In genomic region chr6:166201878-166202277, GRCh38 we compare ENCODE assay signal across 14 cellular contexts. TPM values are rescaled to one million over a fixed set of nuclear protein-coding genes. Genes with fewer than 3 reads are reported as not detected.
A peak's percentile ranks its signal among the peaks of the same experiment; 100 is the strongest.
DNase-seq lines count a peak whose midpoint lies in the region; ATAC-seq and TF ChIP-seq lines count a peak whose summit lies in the region.
"Had no signal": no experiment of that assay in that cellular context is flagged by ENCODE, and none has a peak within 500 bp of the region (broad histone marks: within the 10 kb centered on the region; RNA-seq: fewer than 3 reads in every experiment).

No MANE protein-coding gene starts in this region.

- no peaks in the 10 kb centered on the region for H3K9me3 Mint-ChIP-seq in activated CD8-positive, alpha-beta T cell treated with anti-CD3 and anti-CD28 coated beads, Interleukin-2, amount 10 ng/mL, durations not matched to agents 7 days and 5 days (ENCODE audit: insufficient read depth)
- H3K9me3 Mint-ChIP-seq: natural killer cell had no signal

- no peaks in the 10 kb centered on the region for H3K36me3 Mint-ChIP-seq in activated CD8-positive, alpha-beta T cell treated with anti-CD3 and anti-CD28 coated beads, Interleukin-2, amount 10 ng/mL, durations not matched to agents 7 days and 5 days (ENCODE audit: low read depth)
- H3K36me3 Mint-ChIP-seq: natural killer cell had no signal

- no peak overlapping the region for H3K4me3 Mint-ChIP-seq in activated CD8-positive, alpha-beta T cell treated with anti-CD3 and anti-CD28 coated beads, Interleukin-2, amount 10 ng/mL, durations not matched to agents 7 days and 5 days
- H3K4me3 Mint-ChIP-seq: natural killer cell had no signal

- H3K27me3 ChIP-seq in BLaER1 treated with 17β-estradiol and CSF1 and Interleukin-3, amounts not matched to agents 10 nM and 100 nM = no peaks in the 10 kb centered on the region
- H3K27me3 ChIP-seq: tibial artery had no signal

- no peak overlapping the region for H3K27ac Mint-ChIP-seq in activated CD8-positive, alpha-beta T cell treated with anti-CD3 and anti-CD28 coated beads, Interleukin-2, amount 10 ng/mL, durations not matched to agents 7 days and 5 days
- H3K27ac Mint-ChIP-seq: natural killer cell had no signal

- H3K9ac ChIP-seq in BLaER1 treated with 17β-estradiol and CSF1 and Interleukin-3, amounts not matched to agents 10 nM and 100 nM = no peak overlapping the region

- peak; percentile 28 for ATAC-seq in GM19438 (IDR thresholded peaks at IDR 0.05; ENCODE audit: low read depth, unreplicated experiment)
- ATAC-seq in HG02840 (IDR thresholded peaks at IDR 0.05; ENCODE audit: low FRiP score, unreplicated experiment) = peak; percentile 3
- ATAC-seq in HG03520 (IDR thresholded peaks at IDR 0.05; ENCODE audit: unreplicated experiment) = peak; percentile 16
- ATAC-seq in activated CD8-positive, alpha-beta T cell treated with anti-CD3 and anti-CD28 coated beads, Interleukin-2, amount 10 ng/mL, durations not matched to agents 7 days and 5 days = no peak
- ATAC-seq in mucosa of descending colon = no peak
- ATAC-seq: natural killer cell had no signal

- intact Hi-C loops in mucosa of descending colon (cut with DNase I, micrococcal nuclease) = no loop called here

- TF ChIP-seq CTCF in mucosa of descending colon (IDR thresholded peaks at IDR 0.05) = no peak

- POLR2A ChIA-PET in activated CD8-positive, alpha-beta T cell treated with anti-CD3 and anti-CD28 coated beads, Interleukin-2, amount 10 ng/mL, durations not matched to agents 7 days and 5 days (lab: Charles Lee) = no interaction called here

- peaks cover 17% of the 10 kb centered on the region for H3K27me3 Mint-ChIP-seq in activated CD8-positive, alpha-beta T cell treated with anti-CD3 and anti-CD28 coated beads, Interleukin-2, amount 10 ng/mL, durations not matched to agents 7 days and 5 days (ENCODE audit: low read depth)

- H3K4me2 ChIP-seq in BLaER1 treated with 17β-estradiol and CSF1 and Interleukin-3, amounts not matched to agents 10 nM and 100 nM = peak overlapping the region; percentile 15 to 68 (median 47)

- DNase-seq in activated CD8-positive, alpha-beta T cell treated with anti-CD3 and anti-CD28 coated beads, Interleukin-2, amount 10 ng/mL, durations not matched to agents 7 days and 5 days = no peak
- DNase-seq in cerebellar cortex (ENCODE audit: low spot score) (no peak), mucosa of descending colon (no peak), COR-L47 (lab: John Stamatoyannopoulos, UW) (no peak)
- DNase-seq: amniotic stem cell, natural killer cell, NCI-H2227 treated with DMSO at 0.1 percent for 48 hours had no signal

- H3K27ac ChIP-seq in BLaER1 treated with 17β-estradiol and CSF1 and Interleukin-3, amounts not matched to agents 10 nM and 100 nM = peak overlapping the region in 7 of 11 experiments; percentile 15 to 42 (median 30); a peak in 10 of 22 replicates
- H3K27ac ChIP-seq: tibial artery had no signal

- H3K9me3 ChIP-seq in BLaER1 treated with 17β-estradiol and CSF1 and Interleukin-3, amounts not matched to agents 10 nM and 100 nM (replicated peaks in 1 of 11) = no peaks in the 10 kb centered on the region
- H3K9me3 ChIP-seq in mucosa of descending colon = no peaks in the 10 kb centered on the region
- H3K9me3 ChIP-seq: tibial artery had no signal

- H4K20me1 ChIP-seq in BLaER1 treated with 17β-estradiol and CSF1 and Interleukin-3, amounts not matched to agents 10 nM and 100 nM = no peaks in the 10 kb centered on the region

- peaks cover 10 to 26% (median 20%) of the 10 kb centered on the region in 10 experiments; a peak in 19 of 20 replicates for H3K4me1 ChIP-seq in BLaER1 treated with 17β-estradiol and CSF1 and Interleukin-3, amounts not matched to agents 10 nM and 100 nM
- H3K4me1 ChIP-seq in mucosa of descending colon (ENCODE audit: low read depth) = no peaks in the 10 kb centered on the region
- H3K4me1 ChIP-seq: tibial artery had no signal

- H3K4me1 Mint-ChIP-seq in activated CD8-positive, alpha-beta T cell treated with anti-CD3 and anti-CD28 coated beads, Interleukin-2, amount 10 ng/mL, durations not matched to agents 7 days and 5 days (ENCODE audit: low read depth) = peaks cover 3% of the 10 kb centered on the region
- H3K4me1 Mint-ChIP-seq: natural killer cell had no signal

- no peaks in the 10 kb centered on the region for H3K36me3 ChIP-seq in BLaER1 treated with 17β-estradiol and CSF1 and Interleukin-3, amounts not matched to agents 10 nM and 100 nM
- H3K36me3 ChIP-seq in mucosa of descending colon (ENCODE audit: low read depth) = no peaks in the 10 kb centered on the region
- H3K36me3 ChIP-seq: tibial artery had no signal

- no peak overlapping the region for H3K4me3 ChIP-seq in BLaER1 treated with 17β-estradiol and CSF1 and Interleukin-3, amounts not matched to agents 10 nM and 100 nM
- no peak overlapping the region for H3K4me3 ChIP-seq in mucosa of descending colon
- H3K4me3 ChIP-seq: tibial artery had no signal

- CTCF ChIA-PET in activated CD8-positive, alpha-beta T cell treated with anti-CD3 and anti-CD28 coated beads, Interleukin-2, amount 10 ng/mL, durations not matched to agents 7 days and 5 days (lab: Charles Lee) = no interaction called here

RNA-seq across cellular contexts. Expression of gene TBXT, which starts 34.2 kb away (rescaled TPM):
- not detected for total RNA-seq in activated CD8-positive, alpha-beta T cell treated with anti-CD3 and anti-CD28 coated beads, Interleukin-2, amount 10 ng/mL, durations not matched to agents 7 days and 5 days
- not detected for total RNA-seq in mucosa of descending colon
- total RNA-seq: Daoy, dermis microvascular lymphatic vessel endothelial cell, natural killer cell had no signal

Comparison
In these comparisons a context has a peak if more than half of its experiments do, and no peak if none do; other contexts are left out.
1. ATAC-seq: peak in GM19438 (single experiment), HG02840 (single experiment) and HG03520 (single experiment); none in activated CD8-positive, alpha-beta T cell treated with anti-CD3 and anti-CD28 coated beads, Interleukin-2, amount 10 ng/mL, durations not matched to agents 7 days and 5 days (single experiment) and mucosa of descending colon (single experiment).